Comparison of ENCODE assay signal across 18 cellular contexts in the genomic region with DNA sequence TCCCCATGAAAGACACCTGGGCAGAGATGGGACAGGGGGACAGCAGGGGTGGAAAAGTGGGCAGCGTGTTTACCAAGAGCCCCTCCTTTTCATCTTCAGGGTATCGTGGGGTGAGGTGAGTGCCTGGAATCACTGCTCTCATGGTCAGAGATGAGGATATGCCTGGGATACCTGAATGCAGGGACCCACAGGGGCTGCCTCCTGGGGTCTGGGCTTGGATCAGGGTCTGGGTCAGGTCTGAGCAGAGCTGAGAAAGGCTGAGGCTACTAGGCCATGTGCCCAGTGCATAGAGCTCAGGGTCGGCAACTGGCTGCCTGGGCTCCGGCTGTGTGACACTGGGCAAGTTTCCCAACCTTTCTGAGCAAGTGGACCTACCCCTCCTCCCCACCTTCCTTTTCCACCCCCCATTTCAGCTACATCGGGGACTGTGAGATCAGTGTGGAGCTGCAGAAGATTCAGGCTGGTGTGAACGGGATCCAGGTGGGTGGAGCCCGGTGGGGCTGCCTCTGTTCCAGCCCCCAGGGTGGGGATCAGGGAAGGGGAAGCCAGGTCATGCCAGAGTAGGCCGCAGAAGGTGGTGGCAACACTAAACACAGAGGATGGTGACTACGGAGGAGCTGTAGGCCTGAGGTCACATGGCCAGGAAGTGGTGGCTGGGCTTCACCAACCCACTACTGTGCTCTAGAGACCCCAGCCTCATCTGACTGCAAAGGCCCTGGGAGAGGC. TPM values are rescaled to one million over a fixed set of nuclear protein-coding genes. Genes with fewer than 3 reads are reported as not detected.
A peak's percentile ranks its signal among the peaks of the same experiment; 100 is the strongest.
DNase-seq lines count a peak whose midpoint lies in the region; ATAC-seq and TF ChIP-seq lines count a peak whose summit lies in the region.
"Had no signal": no experiment of that assay in that cellular context is flagged by ENCODE, and none has a peak within 500 bp of the region (broad histone marks: within the 10 kb centered on the region; RNA-seq: fewer than 3 reads in every experiment).

No MANE protein-coding gene starts in this region.

- no peaks in the 10 kb centered on the region for H3K36me3 Mint-ChIP-seq in T-helper 2 cell treated with Interferon-gamma antibody and Interleukin-4, amounts not matched to agents 5 μg/mL and 100 μg/mL, for 36 hours (ENCODE audit: low read depth)
- H3K36me3 Mint-ChIP-seq in H9 (ENCODE audit: insufficient read depth in 1 of 3, low read depth in 3 of 3), result peaks cover 13 to 21% (median 18%) of the 10 kb centered on the region in 3 experiments; a peak in 5 of 7 replicates
- H3K36me3 Mint-ChIP-seq: CD4-positive, alpha-beta memory T cell had no signal

- no peak overlapping the region for H3K9ac ChIP-seq in H9 (ENCODE audit: extremely low read depth, insufficient read length, low read length)

- no peaks in the 10 kb centered on the region for H3K4me1 ChIP-seq in H9 (ENCODE audit: insufficient read depth, low read length)
- no peaks in the 10 kb centered on the region for H3K4me1 ChIP-seq in lower lobe of right lung
- H3K4me1 ChIP-seq in spleen, result no peaks in the 10 kb centered on the region
- H3K4me1 ChIP-seq in psoas muscle, result no peaks in the 10 kb centered on the region
- H3K4me1 ChIP-seq: BE2C had no signal

- no peak overlapping the region for H3K4me3 ChIP-seq in lower lobe of right lung
- no peak overlapping the region for H3K4me3 ChIP-seq in spleen
- no peak overlapping the region for H3K4me3 ChIP-seq in psoas muscle
- H3K4me3 ChIP-seq: PC-9 had no signal

- no peak overlapping the region for H2AFZ ChIP-seq in H9 (ENCODE audit: low read length)
- H2AFZ ChIP-seq: PC-9 had no signal

- no peaks in the 10 kb centered on the region for H3K27me3 Mint-ChIP-seq in T-helper 2 cell treated with Interferon-gamma antibody and Interleukin-4, amounts not matched to agents 5 μg/mL and 100 μg/mL, for 36 hours (ENCODE audit: low read depth)
- H3K27me3 Mint-ChIP-seq in H9 (ENCODE audit: low read depth), result no peaks in the 10 kb centered on the region

- H4K20me1 ChIP-seq in H9 (ENCODE audit: control insufficient read depth, insufficient read depth, insufficient read length), result no peaks in the 10 kb centered on the region

- no peak overlapping the region; the same call in 1 of the 2 replicates for H3K14ac ChIP-seq in H9 (ENCODE audit: insufficient read depth, low read length)

- no peak overlapping the region for H3K56ac ChIP-seq in H9 (ENCODE audit: insufficient read length, low read depth, low read length)

- intact Hi-C loops in lower lobe of right lung (cut with DNase I) (no loop called here), spleen (cut with DNase I; ENCODE audit: low total_unique reads) (no loop called here), psoas muscle (cut with DNase I) (no loop called here)

- DNase-seq in T-helper 2 cell treated with Interferon-gamma antibody and Interleukin-4, amounts not matched to agents 5 μg/mL and 100 μg/mL, for 36 hours (ENCODE audit: low spot score), result no peak
- DNase-seq in T-helper 2 cell, result no peak
- peak; percentile 15 for DNase-seq in H9
- DNase-seq in lower lobe of right lung, result peak; percentile 24
- DNase-seq in spleen, result peak; percentile 51
- DNase-seq in kidney tubule cell (ENCODE audit: low spot score), result no peak
- no peak for DNase-seq in psoas muscle
- DNase-seq: BE2C; Calu3; CD4-positive, alpha-beta memory T cell; HCEC 1CT; MV-4-11; NCI-H1417; NCI-H2029; NCI-H510A; PC-9 had no signal

- H3K9me3 Mint-ChIP-seq in T-helper 2 cell treated with Interferon-gamma antibody and Interleukin-4, amounts not matched to agents 5 μg/mL and 100 μg/mL, for 36 hours, result no peaks in the 10 kb centered on the region
- peaks cover 0 to 8% of the 10 kb centered on the region in 2 experiments; a peak in 2 of 5 replicates for H3K9me3 Mint-ChIP-seq in H9

- no peak overlapping the region for H2AK5ac ChIP-seq in H9 (ENCODE audit: insufficient read length, low read length)

- no peak overlapping the region for H2BK15ac ChIP-seq in H9 (ENCODE audit: low read depth, low read length)

- H3K4me1 Mint-ChIP-seq in T-helper 2 cell treated with Interferon-gamma antibody and Interleukin-4, amounts not matched to agents 5 μg/mL and 100 μg/mL, for 36 hours (ENCODE audit: low read depth), result peaks cover 9% of the 10 kb centered on the region
- H3K4me1 Mint-ChIP-seq in H9, result peaks cover 3 to 5% of the 10 kb centered on the region in 2 experiments; a peak in 2 of 4 replicates

- ATAC-seq in lower lobe of right lung, result no peak
- no peak for ATAC-seq in GM21381 (IDR thresholded peaks at IDR 0.05; ENCODE audit: unreplicated experiment)
- ATAC-seq in psoas muscle, result no peak

- H3K36me3 ChIP-seq in lower lobe of right lung (peaks cover 18% of the 10 kb centered on the region), spleen (no peaks in the 10 kb centered on the region), psoas muscle (ENCODE audit: insufficient read depth in 1 of 2, low read depth in 1 of 2) (no peaks in the 10 kb centered on the region)
- H3K36me3 ChIP-seq: BE2C had no signal

- H2BK120ac ChIP-seq in H9 (ENCODE audit: low read depth, low read length, poor library complexity, severe bottlenecking), result no peak overlapping the region

- no peaks in the 10 kb centered on the region for H3K79me1 ChIP-seq in H9 (ENCODE audit: insufficient read depth, low read depth, low read length, poor library complexity, severe bottlenecking)

- H3K23ac ChIP-seq in H9 (ENCODE audit: insufficient read length, low read depth, low read length), result no peak overlapping the region

- H4K91ac ChIP-seq in H9 (ENCODE audit: insufficient read length, low read depth, low read length), result no peak overlapping the region

- no peak overlapping the region for H3K27ac ChIP-seq in H9 (ENCODE audit: insufficient read length, low read depth, low read length)
- H3K27ac ChIP-seq in lower lobe of right lung, result no peak overlapping the region
- no peak overlapping the region for H3K27ac ChIP-seq in spleen
- no peak overlapping the region for H3K27ac ChIP-seq in psoas muscle
- H3K27ac ChIP-seq: 22Rv1, PC-9 had no signal

- H4K8ac ChIP-seq in H9 (replicated peaks; ENCODE audit: insufficient read length, low read depth, low read length), result no peak overlapping the region

- TF ChIP-seq CTCF in H9 (conservative IDR thresholded peaks at IDR 0.05) (no peak), lower lobe of right lung (IDR thresholded peaks at IDR 0.05) (no peak), spleen (IDR thresholded peaks at IDR 0.05 in 8 of 11, conservative IDR thresholded peaks at IDR 0.05 in 3 of 11) (no peak), psoas muscle (IDR thresholded peaks at IDR 0.05) (no peak)

- no peak overlapping the region for H3K4me2 ChIP-seq in H9 (ENCODE audit: insufficient read depth, insufficient read length, low read length)
- H3K4me2 ChIP-seq: PC-9 had no signal

- no peak overlapping the region for H4K5ac ChIP-seq in H9 (ENCODE audit: insufficient read length, low read depth, low read length)

- H2BK20ac ChIP-seq in H9 (ENCODE audit: low read depth, low read length, poor library complexity, severe bottlenecking), result no peak overlapping the region

- no peak overlapping the region for H3T11ph ChIP-seq in H9 (ENCODE audit: low read length)

- H3K4me3 Mint-ChIP-seq in T-helper 2 cell treated with Interferon-gamma antibody and Interleukin-4, amounts not matched to agents 5 μg/mL and 100 μg/mL, for 36 hours, result no peak overlapping the region
- H3K4me3 Mint-ChIP-seq in H9, result peak overlapping the region in 1 of 2 experiments; percentile 38; a peak in 1 of 5 replicates
- H3K4me3 Mint-ChIP-seq: CD4-positive, alpha-beta memory T cell had no signal

- no CpG with 5 or more reads among the region's 9 CpGs for WGBS in H9 (ENCODE audit: extremely low coverage, insufficient read length, low lambda C conversion rate)
- WGBS in spleen, 5 donors, result 74 to 81% (median 79%) methylated on average over 9 of the region's 9 CpGs
- WGBS in psoas muscle, 3 donors, result 60 to 72% (median 64%) methylated on average over 9 of the region's 9 CpGs

- no peak overlapping the region for H2BK12ac ChIP-seq in H9 (ENCODE audit: insufficient read length, low read depth, low read length)

- no peak overlapping the region for H2BK5ac ChIP-seq in H9 (ENCODE audit: insufficient read length, low read length)

- H3K23me2 ChIP-seq in H9 (ENCODE audit: insufficient read length, low read depth, low read length, poor library complexity, severe bottlenecking), result no peaks in the 10 kb centered on the region

- no peak for TF ChIP-seq POLR2A in spleen (IDR thresholded peaks at IDR 0.05)

- H3K27me3 ChIP-seq in H9 (ENCODE audit: insufficient read depth, low read length), result no peaks in the 10 kb centered on the region
- H3K27me3 ChIP-seq in lower lobe of right lung (ENCODE audit: low read depth), result no peaks in the 10 kb centered on the region
- peaks cover 0 to 49% (median 0%) of the 10 kb centered on the region in 7 donors for H3K27me3 ChIP-seq in spleen (replicated peaks in 1 of 7)
- no peaks in the 10 kb centered on the region for H3K27me3 ChIP-seq in psoas muscle (ENCODE audit: insufficient read depth in 3 of 3, low read length in 2 of 3)
- H3K27me3 ChIP-seq: BE2C had no signal

- peak overlapping the region; percentile 45 for H3K27ac Mint-ChIP-seq in T-helper 2 cell treated with Interferon-gamma antibody and Interleukin-4, amounts not matched to agents 5 μg/mL and 100 μg/mL, for 36 hours
- peak overlapping the region in 1 of 3 experiments; percentile 9; a peak in 1 of 7 replicates for H3K27ac Mint-ChIP-seq in H9

- H3K9me3 ChIP-seq in H9 (ENCODE audit: control insufficient read depth, low read depth, low read length) (no peaks in the 10 kb centered on the region), lower lobe of right lung (no peaks in the 10 kb centered on the region), spleen (no peaks in the 10 kb centered on the region), psoas muscle (no peaks in the 10 kb centered on the region)
- H3K9me3 ChIP-seq: BE2C had no signal

- H3K18ac ChIP-seq in H9 (ENCODE audit: insufficient read length, low read depth, low read length), result no peak overlapping the region

- no peak overlapping the region for H3K4ac ChIP-seq in H9 (ENCODE audit: low read depth, low read length)

- no peaks in the 10 kb centered on the region for H3K79me2 ChIP-seq in H9 (ENCODE audit: insufficient read depth, low read length)

RNA-seq across cellular contexts. Expression of gene ESYT3, which starts 24.5 kb away (rescaled TPM):
- total RNA-seq in H9 (2021), result 5.9 and 6.3 TPM in 2 replicates
- total RNA-seq in lower lobe of right lung, result 40.3 TPM
- total RNA-seq in spleen, result not detected
- polyA plus RNA-seq in spleen, result under 1 TPM in 1 of 3 donors, not detected in 2; 0.02 TPM
- 1 to 10 TPM; 1.2 to 4.5 (median 2.3) TPM for total RNA-seq in psoas muscle
- polyA plus RNA-seq in psoas muscle, result 1 to 10 TPM in 1 of 3 donors, under 1 TPM in 2; 0.35 to 3.5 (median 0.37) TPM
- polyA plus RNA-seq: CD4-positive, alpha-beta memory T cell had no signal

Comparison
In these comparisons a context has a peak if more than half of its experiments do, and no peak if none do; other contexts are left out.
1. DNase-seq: peak in H9 (single experiment), lower lobe of right lung (single experiment) and spleen (single experiment); none in T-helper 2 cell treated with Interferon-gamma antibody and Interleukin-4, amounts not matched to agents 5 μg/mL and 100 μg/mL, for 36 hours (single experiment), T-helper 2 cell (0 of 5), kidney tubule cell (single experiment) and psoas muscle (0 of 2).